Comparison of ENCODE assay signal across 1 cellular context in the genomic region with DNA sequence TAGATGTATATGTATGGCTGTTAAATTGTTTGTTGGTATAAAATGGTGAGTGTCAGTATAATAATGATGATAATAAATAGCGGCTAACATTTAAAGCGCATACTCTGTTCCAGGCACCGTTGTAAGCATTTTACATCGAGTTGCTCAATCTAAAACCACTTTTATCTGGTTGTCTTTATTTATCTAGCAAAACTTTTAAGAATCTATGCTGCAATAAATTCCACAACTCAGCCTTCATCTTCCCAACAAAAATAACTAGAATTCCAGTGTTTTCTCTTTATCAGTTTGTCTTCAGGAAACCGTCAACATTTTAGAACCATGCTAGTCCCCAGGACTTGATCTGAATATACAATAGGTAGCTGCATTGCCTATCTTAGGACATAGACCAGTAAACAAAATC.
TF ChIP-seq lines count a peak whose summit lies in the region.

No MANE protein-coding gene starts in this region.

TF ChIP-seq in HepG2, 621 proteins besides CTCF, POLR2A, EP300 and RAD21 (continued from another document):
- TF ChIP-seq ZNF839 (CRISPR knock-in tag; IDR thresholded peaks at IDR 0.05; ENCODE audit: borderline replicate concordance) (no peak), ZNF7 (CRISPR knock-in tag; IDR thresholded peaks at IDR 0.05) (no peak), PBX3 (CRISPR knock-in tag; IDR thresholded peaks at IDR 0.05; ENCODE audit: borderline replicate concordance) (no peak), GFI1 (CRISPR knock-in tag; IDR thresholded peaks at IDR 0.05; ENCODE audit: borderline replicate concordance) (no peak)
- TF ChIP-seq, protein P1, sequence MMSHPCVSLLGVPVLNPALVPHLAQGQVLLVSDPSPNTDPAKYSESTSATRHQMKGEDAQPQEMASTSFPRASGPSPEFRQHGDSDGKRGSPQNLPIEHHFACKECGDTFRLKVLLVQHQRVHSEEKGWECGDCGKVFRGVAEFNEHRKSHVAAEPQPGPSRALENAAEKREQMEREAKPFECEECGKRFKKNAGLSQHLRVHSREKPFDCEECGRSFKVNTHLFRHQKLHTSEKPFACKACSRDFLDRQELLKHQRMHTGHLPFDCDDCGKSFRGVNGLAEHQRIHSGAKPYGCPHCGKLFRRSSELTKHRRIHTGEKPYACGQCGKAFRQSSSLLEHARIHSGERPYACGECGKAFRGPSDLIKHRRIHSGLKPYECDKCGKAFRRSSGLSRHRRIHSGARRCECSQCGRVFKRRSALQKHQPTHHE (CRISPR knock-in tag; IDR thresholded peaks at IDR 0.05; ENCODE audit: borderline replicate concordance): no peak
